21 cellular contexts compared by ENCODE assay signal in the genomic region with DNA sequence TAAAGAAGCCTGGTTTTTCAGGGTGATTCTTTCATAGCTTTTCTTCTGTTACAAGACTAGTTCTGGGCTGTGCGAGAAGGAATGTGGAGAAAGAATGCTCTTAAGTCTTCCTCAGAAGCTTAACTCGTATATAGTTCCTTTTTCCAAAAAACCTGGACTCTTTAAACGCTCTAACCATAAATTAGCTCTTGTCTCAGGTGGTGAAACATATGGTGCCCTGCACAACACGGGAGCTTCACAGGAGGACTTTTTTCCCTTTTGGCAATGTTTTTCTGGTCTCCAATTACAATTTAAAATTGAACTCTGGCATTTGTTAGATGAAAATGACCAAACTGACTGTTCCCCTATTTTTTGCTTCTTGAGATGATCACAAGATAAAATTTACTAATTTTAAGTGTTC.
A peak's percentile ranks its signal among the peaks of the same experiment; 100 is the strongest.
DNase-seq lines count a peak whose midpoint lies in the region; ATAC-seq and TF ChIP-seq lines count a peak whose summit lies in the region.
"Had no signal": no experiment of that assay in that cellular context is flagged by ENCODE, and none has a peak within 500 bp of the region (broad histone marks: within the 10 kb centered on the region; RNA-seq: fewer than 3 reads in every experiment).

No MANE protein-coding gene starts in this region.

- H3K27ac ChIP-seq in left lung (peak overlapping the region in 1 of 2 donors; percentile 29), thyroid gland (peak overlapping the region; percentile 9 to 61 (median 27))
- H3K27ac ChIP-seq: C4-2B, Peyer's patch had no signal

- H3K9ac ChIP-seq in Loucy (ENCODE audit: low read depth, low read length, poor library complexity, severe bottlenecking), result peak overlapping the region; percentile 10

- peak; percentile 55 for ATAC-seq in left lung
- ATAC-seq in GM19455 (IDR thresholded peaks at IDR 0.05; ENCODE audit: unreplicated experiment), result no peak
- ATAC-seq: SK-N-SH treated with all-trans-retinoic acid at 6 μM for 48 hours had no signal

- H3K27me3 ChIP-seq in Loucy (ENCODE audit: insufficient read depth, low read length, poor library complexity, severe bottlenecking) (no peaks in the 10 kb centered on the region), left lung (no peaks in the 10 kb centered on the region), thyroid gland (no peaks in the 10 kb centered on the region)
- H3K27me3 ChIP-seq: Peyer's patch had no signal

- TF ChIP-seq POLR2A in thyroid gland (IDR thresholded peaks at IDR 0.05), result no peak

- H3K4me3 ChIP-seq in Loucy (ENCODE audit: low read length, poor library complexity, severe bottlenecking) (no peak overlapping the region), left lung (no peak overlapping the region), thyroid gland (replicated peaks in 1 of 3) (no peak overlapping the region)
- H3K4me3 ChIP-seq: Peyer's patch had no signal

- no peak for TF ChIP-seq CTCF in Loucy (conservative IDR thresholded peaks at IDR 0.05; ENCODE audit: low read length)
- TF ChIP-seq CTCF in left lung (IDR thresholded peaks at IDR 0.05), result no peak
- no peak for TF ChIP-seq CTCF in thyroid gland (IDR thresholded peaks at IDR 0.05)

- 33 to 37% methylated on average over 4 of the region's 4 CpGs for WGBS in thyroid gland, 2 donors

- H3K4me1 ChIP-seq in Loucy (ENCODE audit: insufficient read depth, low read length, poor library complexity, severe bottlenecking) (peaks cover 58% of the 10 kb centered on the region), left lung (peaks cover 3 to 6% of the 10 kb centered on the region in 2 donors), thyroid gland (peaks cover 49 to 53% of the 10 kb centered on the region in 2 donors)
- H3K4me1 ChIP-seq: Peyer's patch had no signal

- no peaks in the 10 kb centered on the region for H3K79me2 ChIP-seq in Loucy (ENCODE audit: insufficient read depth, low read length)

- H3K4me2 ChIP-seq in Loucy (ENCODE audit: low read depth, low read length, poor library complexity, severe bottlenecking), result peak overlapping the region; percentile 28

- DNase-seq in NCI-H524 treated with DMSO at 0.1 percent for 48 hours (lab: John Stamatoyannopoulos, UW), result peak; percentile 54
- DNase-seq in left lung, result no peak
- DNase-seq in thyroid gland, result no peak
- no peak for DNase-seq in activated naive CD4-positive, alpha-beta T cell (lab: John Stamatoyannopoulos, UW)
- no peak for DNase-seq in kidney tubule cell (ENCODE audit: low spot score)
- DNase-seq: Calu3; CD8-positive, alpha-beta memory T cell; DMS53; H9; HFFc6; MV-4-11; NCI-H1105 treated with DMSO at 0.1 percent for 48 hours; NCI-H2107; NCI-H2227 treated with DMSO at 0.1 percent for 48 hours; NCI-H510A; NCI-H82; Peyer's patch had no signal

- H2AFZ ChIP-seq in Loucy (ENCODE audit: low read length), result no peak overlapping the region

- no peaks in the 10 kb centered on the region for H4K20me1 ChIP-seq in Loucy (ENCODE audit: insufficient read depth, low read length, poor library complexity, severe bottlenecking)

- H3F3A ChIP-seq in Loucy (ENCODE audit: low read depth), result no peaks in the 10 kb centered on the region

- intact Hi-C loops in left lung (cut with DNase I), result no loop called here
- intact Hi-C loops in thyroid gland (cut with DNase I), result no loop called here

- no peaks in the 10 kb centered on the region for H3K9me2 ChIP-seq in Loucy (replicated peaks; ENCODE audit: low read depth, low read length)

- H3K9me3 ChIP-seq in Loucy (ENCODE audit: insufficient read depth, low read depth, low read length) (no peaks in the 10 kb centered on the region), left lung (no peaks in the 10 kb centered on the region), thyroid gland (no peaks in the 10 kb centered on the region)
- H3K9me3 ChIP-seq: Peyer's patch had no signal

- H3K36me3 ChIP-seq in Loucy (ENCODE audit: insufficient read depth, low read length), result no peaks in the 10 kb centered on the region
- H3K36me3 ChIP-seq in left lung, result peaks cover 0 to 3% of the 10 kb centered on the region in 2 donors
- no peaks in the 10 kb centered on the region for H3K36me3 ChIP-seq in thyroid gland
- H3K36me3 ChIP-seq: Peyer's patch had no signal
